ENCODE assay signal across 8 cellular contexts in the genomic region with DNA sequence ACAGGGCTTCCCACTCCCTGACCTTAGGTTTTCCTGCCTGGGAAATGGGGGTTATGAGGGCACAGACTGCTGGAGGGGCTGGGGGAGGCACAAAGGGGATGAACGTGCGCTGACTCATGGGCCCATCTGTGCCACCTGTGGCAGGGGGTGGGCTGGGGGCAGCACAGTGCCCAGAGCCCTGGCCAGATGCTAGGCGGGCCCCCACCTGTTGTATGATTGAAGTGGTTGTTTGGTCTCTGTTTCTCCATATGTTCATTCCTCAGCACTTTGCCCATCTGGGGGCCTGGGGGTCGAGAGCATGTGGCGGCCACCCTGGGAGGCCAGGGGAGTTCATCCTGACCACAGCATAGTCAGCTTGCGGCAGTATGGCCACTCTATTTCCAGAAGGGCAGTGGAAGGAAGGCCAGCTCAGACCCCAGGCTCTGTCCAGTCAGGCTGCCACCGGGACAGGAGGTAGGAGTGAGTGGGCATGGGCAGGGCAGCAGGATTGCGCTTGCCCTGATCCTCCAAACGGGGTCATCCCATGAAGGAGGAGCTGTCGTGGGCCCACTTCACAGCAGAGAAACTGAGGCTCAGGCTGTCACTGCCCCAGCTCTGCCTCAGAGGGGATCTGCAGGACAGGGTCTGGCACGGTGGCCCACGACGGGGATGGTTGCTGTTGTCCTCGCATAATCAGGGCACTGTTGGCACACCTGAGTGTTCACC. TPM values are rescaled to one million over a fixed set of nuclear protein-coding genes. Genes with fewer than 3 reads are reported as not detected.
A peak's percentile ranks its signal among the peaks of the same experiment; 100 is the strongest.
DNase-seq lines count a peak whose midpoint lies in the region; ATAC-seq and TF ChIP-seq lines count a peak whose summit lies in the region.

No MANE protein-coding gene starts in this region.

- H3K36me3 ChIP-seq in SJSA1 = 0 out of 2 replicates have a peak, but pooled peaks cover 3% of the 10 kb centered on the region

- peak overlapping the region; percentile 57 for H3K27ac ChIP-seq in SJSA1

- H3K27me3 ChIP-seq in SJSA1 (replicated peaks) = no peaks in the 10 kb centered on the region

- H3K4me3 ChIP-seq in GM12875 (ENCODE audit: low read depth, low read length) (peak overlapping the region; percentile 67), SJSA1 (peak overlapping the region; percentile 72), fibroblast of villous mesenchyme (ENCODE audit: low read depth, low read length) (peak overlapping the region; percentile 78), retinal pigment epithelial cell (ENCODE audit: low read length) (peak overlapping the region; percentile 65)

- no peak for TF ChIP-seq CTCF in GM12875 (IDR thresholded peaks at IDR 0.05; ENCODE audit: borderline replicate concordance, insufficient read depth, low read depth, low read length)
- TF ChIP-seq CTCF in fibroblast of villous mesenchyme (IDR thresholded peaks at IDR 0.05; ENCODE audit: insufficient read depth, low read depth, low read length) = no peak
- no peak for TF ChIP-seq CTCF in retinal pigment epithelial cell (conservative IDR thresholded peaks at IDR 0.05; ENCODE audit: low read depth, low read length)

- no peak for DNase-seq in SJSA1 (ENCODE audit: low read depth in 1 of 2, low spot score in 2 of 2)
- DNase-seq in fibroblast of villous mesenchyme (ENCODE audit: low read depth) = no peak
- DNase-seq in retinal pigment epithelial cell (ENCODE audit: low read depth) = no peak
- no peak for DNase-seq in glomerular visceral epithelial cell (ENCODE audit: extremely low spot score)
- DNase-seq in HT-29 (ENCODE audit: low spot score) = no peak

- H3K4me1 ChIP-seq in SJSA1 (replicated peaks) = peaks cover 58% of the 10 kb centered on the region

- ATAC-seq in HG02571 (IDR thresholded peaks at IDR 0.05; ENCODE audit: unreplicated experiment) (no peak), HG02870 (IDR thresholded peaks at IDR 0.05; ENCODE audit: unreplicated experiment) (no peak)

- peaks cover 3% of the 10 kb centered on the region; the same call in 1 of the 2 replicates for H3K9me3 ChIP-seq in SJSA1 (replicated peaks)

RNA-seq across cellular contexts. Expression of gene NINJ1, which starts 0.8 kb away (rescaled TPM):
- 24.2 and 34.8 TPM in 2 replicates for total RNA-seq in SJSA1 (2014; rRNA removed; shearing (Covaris generic))
- total RNA-seq in fibroblast of villous mesenchyme = 30.3 and 33.7 TPM in 2 replicates
- total RNA-seq in HT-29 (2014; rRNA removed; shearing (Covaris generic)) = 45.0 and 49.7 TPM in 2 replicates

RNA-seq across cellular contexts. Expression of gene CARD19, which starts 38.9 kb away (rescaled TPM):
- 33.3 and 41.5 TPM in 2 replicates for total RNA-seq in SJSA1 (2014; rRNA removed; shearing (Covaris generic))
- total RNA-seq in fibroblast of villous mesenchyme = 35.8 and 45.1 TPM in 2 replicates
- 142 and 170 TPM in 2 replicates for total RNA-seq in HT-29 (2014; rRNA removed; shearing (Covaris generic))

RNA-seq across cellular contexts. Expression of gene WNK2, which starts 49.0 kb away (rescaled TPM):
- total RNA-seq in SJSA1 (2014; rRNA removed; shearing (Covaris generic)) = not detected in 2 replicates
- not detected in 2 replicates for total RNA-seq in fibroblast of villous mesenchyme
- 27.5 and 28.6 TPM in 2 replicates for total RNA-seq in HT-29 (2014; rRNA removed; shearing (Covaris generic))

Comparison
In these comparisons a context has a peak if more than half of its experiments do, and no peak if none do; other contexts are left out.
1. RNA of gene WNK2, which starts 49.0 kb away (total RNA-seq): 27.5 to 28.6 TPM in HT-29; not detected in SJSA1 and not detected in fibroblast of villous mesenchyme; every median in the first group is over 10 times any median in the second.
2. Peak in every context shown above with its lines, with median percentiles within 50 percentile points of each other: H3K4me3 ChIP-seq.